ENCODE assay signal across 19 cellular contexts in genomic region chr2:101509498-101510274, GRCh38. TPM values are rescaled to one million over a fixed set of nuclear protein-coding genes. Genes with fewer than 3 reads are reported as not detected.
DNase-seq lines count a peak whose midpoint lies in the region; ATAC-seq and TF ChIP-seq lines count a peak whose summit lies in the region.
"Had no signal": no experiment of that assay in that cellular context is flagged by ENCODE, and none has a peak within 500 bp of the region (broad histone marks: within the 10 kb centered on the region; RNA-seq: fewer than 3 reads in every experiment).

No MANE protein-coding gene starts in this region.

- peak overlapping the region in 6 of 7 donors; percentile 46 to 88 (median 74) for H3K27ac Mint-ChIP-seq in CD14-positive monocyte
- H3K27ac Mint-ChIP-seq in activated CD8-positive, alpha-beta T cell treated with anti-CD3 and anti-CD28 coated beads for 36 hours, result no peak overlapping the region
- H3K27ac Mint-ChIP-seq: activated CD4-positive, alpha-beta T cell treated with anti-CD3 and anti-CD28 coated beads, Interleukin-2, amount 10 ng/mL, durations not matched to agents 7 days and 5 days; activated naive CD4-positive, alpha-beta T cell treated with anti-CD3 and anti-CD28 coated beads, Interleukin-2, amount 50 U/mL, for 72 hours; activated T-cell treated with anti-CD3 and anti-CD28 coated beads, Interleukin-2, amount 50 U/mL, for 24 hours had no signal

- intact Hi-C loops in CD14-positive monocyte (cut with micrococcal nuclease), result loop anchor here (10.0 kb wide), 2 partner anchors 45 to 165 kb away; no protein-coding TSS in a partner anchor
- intact Hi-C loops in activated CD8-positive, alpha-beta T cell treated with anti-CD3 and anti-CD28 coated beads for 36 hours (cut with micrococcal nuclease), result no loop called here

- no peak for ATAC-seq in activated CD8-positive, alpha-beta T cell treated with anti-CD3 and anti-CD28 coated beads for 36 hours
- ATAC-seq in left lobe of liver (no peak), HG03342 (IDR thresholded peaks at IDR 0.05; ENCODE audit: unreplicated experiment) (no peak), HG03571 (IDR thresholded peaks at IDR 0.05; ENCODE audit: unreplicated experiment) (no peak)
- ATAC-seq: activated naive CD4-positive, alpha-beta T cell treated with anti-CD3 and anti-CD28 coated beads, Interleukin-2, amount 50 U/mL, for 72 hours had no signal

- H3K4me3 Mint-ChIP-seq in CD14-positive monocyte, result peak overlapping the region in 1 of 2 donors; percentile 5
- no peak overlapping the region for H3K4me3 Mint-ChIP-seq in activated CD8-positive, alpha-beta T cell treated with anti-CD3 and anti-CD28 coated beads for 36 hours
- H3K4me3 Mint-ChIP-seq: activated CD4-positive, alpha-beta T cell treated with anti-CD3 and anti-CD28 coated beads, Interleukin-2, amount 10 ng/mL, durations not matched to agents 7 days and 5 days; activated T-cell treated with anti-CD3 and anti-CD28 coated beads, Interleukin-2, amount 50 U/mL, for 24 hours had no signal

- CTCF ChIA-PET in activated CD8-positive, alpha-beta T cell treated with anti-CD3 and anti-CD28 coated beads for 36 hours (lab: Charles Lee), result interaction anchor here (1.0 kb wide), 1 partner anchor 374 kb away, joined by 3 read pairs; no protein-coding TSS in a partner anchor

- TF ChIP-seq CTCF in CD14-positive monocyte (IDR thresholded peaks at IDR 0.05), result no peak
- no peak for TF ChIP-seq CTCF in activated CD8-positive, alpha-beta T cell treated with anti-CD3 and anti-CD28 coated beads for 36 hours (IDR thresholded peaks at IDR 0.05)

- no peaks in the 10 kb centered on the region for H3K36me3 Mint-ChIP-seq in CD14-positive monocyte
- H3K36me3 Mint-ChIP-seq in activated CD8-positive, alpha-beta T cell treated with anti-CD3 and anti-CD28 coated beads for 36 hours (ENCODE audit: low read depth), result no peaks in the 10 kb centered on the region

- peaks cover 0 to 9% (median 3%) of the 10 kb centered on the region in 7 donors for H3K9me3 Mint-ChIP-seq in CD14-positive monocyte
- H3K9me3 Mint-ChIP-seq in activated CD8-positive, alpha-beta T cell treated with anti-CD3 and anti-CD28 coated beads for 36 hours, result peaks cover 4% of the 10 kb centered on the region

- H3K27me3 Mint-ChIP-seq in CD14-positive monocyte (ENCODE audit: low read depth in 3 of 3), result peaks cover 0 to 12% (median 4%) of the 10 kb centered on the region in 3 donors
- no peaks in the 10 kb centered on the region for H3K27me3 Mint-ChIP-seq in activated CD8-positive, alpha-beta T cell treated with anti-CD3 and anti-CD28 coated beads for 36 hours
- H3K27me3 Mint-ChIP-seq: activated T-cell treated with anti-CD3 and anti-CD28 coated beads, Interleukin-2, amount 50 U/mL, for 24 hours had no signal

- H3K27me3 ChIP-seq in rectal smooth muscle tissue (ENCODE audit: control insufficient read depth, insufficient read depth, low read length), result no peaks in the 10 kb centered on the region

- no peak overlapping the region for H3K4me3 ChIP-seq in rectal smooth muscle tissue (ENCODE audit: low read length)
- H3K4me3 ChIP-seq: skin epidermis had no signal

- H3K27ac ChIP-seq in rectal smooth muscle tissue (ENCODE audit: low read depth, low read length), result peak overlapping the region; percentile 14
- H3K27ac ChIP-seq: skin epidermis had no signal

- POLR2A ChIA-PET in activated CD8-positive, alpha-beta T cell treated with anti-CD3 and anti-CD28 coated beads for 36 hours (lab: Charles Lee), result interaction anchor here (0.6 to 0.7 kb wide), 2 partner anchors 82 to 86 kb away, joined by 3 read pairs; no protein-coding TSS in a partner anchor

- no peaks in the 10 kb centered on the region for H3K4me1 ChIP-seq in rectal smooth muscle tissue (ENCODE audit: control insufficient read depth, insufficient read depth, low read length)

- DNase-seq in CD14-positive monocyte (ENCODE audit: low spot score) (peak; percentile 54), NOMO-1 (lab: John Stamatoyannopoulos, UW; ENCODE audit: unreplicated experiment in 2 of 2) (peak; percentile 77 to 86), fibroblast of gingiva (ENCODE audit: low read depth) (peak; percentile 79), left lobe of liver (ENCODE audit: low spot score) (no peak)
- no peak for DNase-seq in activated CD8-positive, alpha-beta T cell treated with anti-CD3 and anti-CD28 coated beads for 36 hours
- DNase-seq: activated CD4-positive, alpha-beta T cell treated with anti-CD3 and anti-CD28 coated beads, Interleukin-2, amount 10 ng/mL, durations not matched to agents 7 days and 5 days; activated T-cell treated with anti-CD3 and anti-CD28 coated beads, Interleukin-2, amount 50 U/mL, for 24 hours; caudate nucleus; effector memory CD4-positive, alpha-beta T cell; HCEC 1CT; NCI-H1417 treated with DMSO at 0.1 percent for 48 hours; NCI-H2227 treated with DMSO at 0.1 percent for 48 hours; NK-92 treated with Interleukin-12 subunit alpha and Interleukin-12 subunit beta, amount 100 ng/mL, for 24 hours had no signal

- peaks cover 17% of the 10 kb centered on the region for H3K4me1 Mint-ChIP-seq in CD14-positive monocyte
- H3K4me1 Mint-ChIP-seq in activated CD8-positive, alpha-beta T cell treated with anti-CD3 and anti-CD28 coated beads for 36 hours (ENCODE audit: low read depth), result no peaks in the 10 kb centered on the region

- no peaks in the 10 kb centered on the region for H3K36me3 ChIP-seq in rectal smooth muscle tissue (ENCODE audit: control insufficient read depth, insufficient read depth, low read length)

- no peak overlapping the region for H3K9ac ChIP-seq in rectal smooth muscle tissue (ENCODE audit: low read length)

RNA-seq across cellular contexts. Expression of gene RFX8, which starts 34.8 kb away (rescaled TPM):
- polyA plus RNA-seq in CD14-positive monocyte, result not detected
- total RNA-seq in activated CD8-positive, alpha-beta T cell treated with anti-CD3 and anti-CD28 coated beads for 36 hours, result under 1 TPM in 1 of 2 experiments, not detected in 1; 0.18 TPM
- total RNA-seq in left lobe of liver, result not detected
- total RNA-seq: SK-MEL-5 had no signal

Comparison
In these comparisons a context has a peak if more than half of its experiments do, and no peak if none do; other contexts are left out.
1. DNase-seq: peak in CD14-positive monocyte (single experiment), NOMO-1 (2 of 2) and fibroblast of gingiva (single experiment); none in activated CD8-positive, alpha-beta T cell treated with anti-CD3 and anti-CD28 coated beads for 36 hours (single experiment) and left lobe of liver (single experiment).